8 cellular contexts compared by ENCODE assay signal in genomic region chr12:57632369-57632897, GRCh38. TPM values are rescaled to one million over a fixed set of nuclear protein-coding genes. Genes with fewer than 3 reads are reported as not detected.
A peak's percentile ranks its signal among the peaks of the same experiment; 100 is the strongest.
DNase-seq lines count a peak whose midpoint lies in the region; ATAC-seq and TF ChIP-seq lines count a peak whose summit lies in the region.

No MANE protein-coding gene starts in this region.

- TF ChIP-seq CTCF in GM10248 (IDR thresholded peaks at IDR 0.05; ENCODE audit: control extremely low read depth, extremely low read depth, low read depth, missing control alignments) = peak; percentile 14
- no peak for TF ChIP-seq CTCF in progenitor cell of endocrine pancreas (IDR thresholded peaks at IDR 0.05; ENCODE audit: unreplicated experiment)

- no peak overlapping the region for H3K27ac ChIP-seq in HUES48 (ENCODE audit: low read depth, low read length)

- CTCF ChIA-PET in GM10248 (lab: Yijun Ruan, JAX) = interaction anchor here (0.7 to 5.9 kb wide), 28 partner anchors 8 to 233 kb away, joined by 3 to 71 read pairs (median 5); partner anchors contain the start of genes ARHGAP9, ARHGEF25, OS9 and PIP4K2C

- no peak for ATAC-seq in HG02970 (IDR thresholded peaks at IDR 0.05; ENCODE audit: low FRiP score, unreplicated experiment)
- no peak for ATAC-seq in GM18517 (IDR thresholded peaks at IDR 0.05; ENCODE audit: unreplicated experiment)

- H3K4me3 ChIP-seq in HUES48 (ENCODE audit: low read depth, low read length) = peak overlapping the region; percentile 62

- peaks cover 14% of the 10 kb centered on the region for H3K4me1 Mint-ChIP-seq in activated T-cell treated with anti-CD3 and anti-CD28 coated beads, Interleukin-2, amount 50 U/mL, for 24 hours (ENCODE audit: low read depth)
- H3K4me1 Mint-ChIP-seq in progenitor cell of endocrine pancreas (ENCODE audit: low read depth) = no peaks in the 10 kb centered on the region

- no peak overlapping the region for H3K27ac Mint-ChIP-seq in activated T-cell treated with anti-CD3 and anti-CD28 coated beads, Interleukin-2, amount 50 U/mL, for 24 hours
- no peak overlapping the region for H3K27ac Mint-ChIP-seq in progenitor cell of endocrine pancreas

- H3K36me3 Mint-ChIP-seq in activated T-cell treated with anti-CD3 and anti-CD28 coated beads, Interleukin-2, amount 50 U/mL, for 24 hours (ENCODE audit: low read depth) = no peaks in the 10 kb centered on the region
- H3K36me3 Mint-ChIP-seq in progenitor cell of endocrine pancreas (ENCODE audit: insufficient read depth) = no peaks in the 10 kb centered on the region

- H3K36me3 ChIP-seq in HUES48 (ENCODE audit: control insufficient read depth, insufficient read depth, low read length) = no peaks in the 10 kb centered on the region

- no peak overlapping the region for H3K9ac ChIP-seq in HUES48 (ENCODE audit: low read depth, low read length)

- POLR2A ChIA-PET in GM10248 (lab: Yijun Ruan, JAX) = no interaction called here

- peak overlapping the region; percentile 75 for H3K4me3 Mint-ChIP-seq in activated T-cell treated with anti-CD3 and anti-CD28 coated beads, Interleukin-2, amount 50 U/mL, for 24 hours
- H3K4me3 Mint-ChIP-seq in progenitor cell of endocrine pancreas (ENCODE audit: low read depth) = peak overlapping the region; percentile 40

- peaks cover 15% of the 10 kb centered on the region for H3K4me1 ChIP-seq in HUES48 (ENCODE audit: control insufficient read depth, insufficient read depth, low read length)

- H3K27me3 Mint-ChIP-seq in activated T-cell treated with anti-CD3 and anti-CD28 coated beads, Interleukin-2, amount 50 U/mL, for 24 hours = peaks cover 66% of the 10 kb centered on the region
- H3K27me3 Mint-ChIP-seq in progenitor cell of endocrine pancreas = peaks cover 70% of the 10 kb centered on the region

- peaks cover 77% of the 10 kb centered on the region for H3K27me3 ChIP-seq in HUES48 (ENCODE audit: control insufficient read depth, insufficient read depth, low read length)

- H3K9me3 ChIP-seq in HUES48 (ENCODE audit: control insufficient read depth, insufficient read depth, low read length) = no peaks in the 10 kb centered on the region

- H3K9me3 Mint-ChIP-seq in activated T-cell treated with anti-CD3 and anti-CD28 coated beads, Interleukin-2, amount 50 U/mL, for 24 hours = no peaks in the 10 kb centered on the region
- no peaks in the 10 kb centered on the region for H3K9me3 Mint-ChIP-seq in progenitor cell of endocrine pancreas (ENCODE audit: low read depth)

- peak; percentile 28 for DNase-seq in GM10248 (ENCODE audit: extremely low spot score)
- peak; percentile 62 for DNase-seq in activated T-cell treated with anti-CD3 and anti-CD28 coated beads, Interleukin-2, amount 50 U/mL, for 24 hours
- DNase-seq in germinal center (ENCODE audit: low spot score) = peak; percentile 14
- DNase-seq in progenitor cell of endocrine pancreas (ENCODE audit: low spot score, unreplicated experiment) = no peak
- DNase-seq in NCI-H226 = no peak

RNA-seq across cellular contexts. Expression of gene B4GALNT1, which starts 0.6 kb away (rescaled TPM):
- total RNA-seq in progenitor cell of endocrine pancreas = 0.73 and 1.1 TPM in 2 replicates

RNA-seq across cellular contexts. Expression of gene ARHGEF25, which starts 21.2 kb away (rescaled TPM):
- total RNA-seq in progenitor cell of endocrine pancreas = 17.0 and 18.4 TPM in 2 replicates

RNA-seq across cellular contexts. Expression of gene DTX3, which starts 27.8 kb away (rescaled TPM):
- total RNA-seq in progenitor cell of endocrine pancreas = 79.9 and 83.0 TPM in 2 replicates

RNA-seq across cellular contexts. Expression of gene PIP4K2C, which starts 41.4 kb away (rescaled TPM):
- 38.4 and 39.0 TPM in 2 replicates for total RNA-seq in progenitor cell of endocrine pancreas

Comparison
In these comparisons a context has a peak if more than half of its experiments do, and no peak if none do; other contexts are left out.
1. DNase-seq: peak in GM10248 (single experiment), activated T-cell treated with anti-CD3 and anti-CD28 coated beads, Interleukin-2, amount 50 U/mL, for 24 hours (single experiment) and germinal center (single experiment); none in progenitor cell of endocrine pancreas (single experiment) and NCI-H226 (single experiment).